ENCODE assay signal across 8 cellular contexts in the genomic region with DNA sequence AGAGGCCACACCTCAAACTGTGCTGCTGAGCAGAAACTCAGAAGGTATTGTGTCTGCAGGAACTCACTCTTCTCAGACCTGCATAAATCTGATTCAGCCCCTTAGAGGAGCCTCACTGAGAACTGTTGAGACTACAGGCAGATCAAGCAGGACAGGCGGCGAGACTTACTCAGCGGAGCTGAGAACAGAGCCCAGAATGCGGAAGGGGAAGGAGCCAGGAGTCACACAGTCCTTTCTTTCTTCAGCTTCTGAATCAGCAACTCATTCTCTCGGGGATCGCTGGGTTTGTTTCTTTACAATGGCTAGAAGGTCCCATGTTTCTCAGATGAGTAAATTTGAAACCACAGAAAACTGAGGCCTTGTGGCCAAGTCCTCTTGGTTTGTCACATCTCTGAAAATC. TPM values are rescaled to one million over a fixed set of nuclear protein-coding genes. Genes with fewer than 3 reads are reported as not detected.
DNase-seq lines count a peak whose midpoint lies in the region; ATAC-seq, FAIRE-seq and TF ChIP-seq lines count a peak whose summit lies in the region.

No MANE protein-coding gene starts in this region.

- no peak for TF ChIP-seq POLR2A in GM12878 (IDR thresholded peaks at IDR 0.05; ENCODE audit: low read depth, low read length)

- H3K27ac ChIP-seq in GM12878 (ENCODE audit: control insufficient read depth, insufficient read depth) (peak overlapping the region; percentile 18; the same call in 1 of the 2 replicates), subcutaneous abdominal adipose tissue (ENCODE audit: low read depth, low read length) (peak overlapping the region; percentile 88)

- no peaks in the 10 kb centered on the region for H4K20me1 ChIP-seq in GM12878 (ENCODE audit: control insufficient read depth, insufficient read depth)

- TF ChIP-seq CTCF in GM06990 (IDR thresholded peaks at IDR 0.05; ENCODE audit: insufficient read depth, low read length, poor library complexity, severe bottlenecking) (no peak), GM12878 (IDR thresholded peaks at IDR 0.05 in 2 of 3, conservative IDR thresholded peaks at IDR 0.05 in 1 of 3; ENCODE audit: control insufficient read depth in 2 of 3, extremely low read depth in 1 of 3, insufficient read depth in 1 of 3, low read depth in 3 of 3, low read length in 3 of 3) (no peak), D721Med (IDR thresholded peaks at IDR 0.05; ENCODE audit: insufficient read depth, missing control alignments) (no peak)

- H3K27me3 ChIP-seq in GM06990 (replicated peaks; ENCODE audit: control insufficient read depth, insufficient read depth, low read length) (peaks cover 2% of the 10 kb centered on the region), GM12878 (replicated peaks in 1 of 2; ENCODE audit: control insufficient read depth in 2 of 2, insufficient read depth in 2 of 2, low read length in 1 of 2) (peaks cover 3 to 13% of the 10 kb centered on the region in 2 experiments; a peak in 3 of 4 replicates), subcutaneous abdominal adipose tissue (ENCODE audit: control insufficient read depth in 5 of 5, insufficient read depth in 4 of 5, low read length in 5 of 5) (peaks cover 0 to 3% (median 0%) of the 10 kb centered on the region in 5 donors), H7 (ENCODE audit: control insufficient read depth, insufficient read depth, low read length) (no peaks in the 10 kb centered on the region)

- DNase-seq in GM06990 (ENCODE audit: extremely low read depth, insufficient read length): peak; percentile 73
- peak; percentile 87 for DNase-seq in HPDE6-E6E7 (ENCODE audit: extremely low spot score)
- DNase-seq in GM12878 (ENCODE audit: low read depth, low spot score): peak; percentile 80
- DNase-seq in kidney glomerular epithelial cell (lab: John Stamatoyannopoulos, UW): peak; percentile 48
- no peak for DNase-seq in D721Med (ENCODE audit: insufficient read length, low spot score)
- DNase-seq in H7: no peak

- H2AFZ ChIP-seq in GM12878 (ENCODE audit: control insufficient read depth, low read depth, low read length): no peak overlapping the region

- no peaks in the 10 kb centered on the region for H3K36me3 ChIP-seq in GM06990 (ENCODE audit: control insufficient read depth, insufficient read depth, low read length)
- no peaks in the 10 kb centered on the region for H3K36me3 ChIP-seq in GM12878 (ENCODE audit: control insufficient read depth in 2 of 2, insufficient read depth in 2 of 2, low read length in 1 of 2)
- H3K36me3 ChIP-seq in subcutaneous abdominal adipose tissue (ENCODE audit: control insufficient read depth in 5 of 5, insufficient read depth in 5 of 5, low read length in 5 of 5): no peaks in the 10 kb centered on the region
- no peaks in the 10 kb centered on the region for H3K36me3 ChIP-seq in H7 (replicated peaks; ENCODE audit: control insufficient read depth, insufficient read depth, low read length)

- no peak for TF ChIP-seq EP300 in GM12878 (IDR thresholded peaks at IDR 0.05; ENCODE audit: borderline replicate concordance in 1 of 2, control insufficient read depth in 1 of 2, low read depth in 2 of 2, low read length in 2 of 2)

- SMC1A ChIA-PET in GM12878 (lab: Charles Lee; ENCODE audit: uncharacterized antibody, unreplicated experiment): interaction anchor here (0.7 to 1.2 kb wide), 3 partner anchors 7 to 73 kb away, joined by 3 read pairs; no protein-coding TSS in a partner anchor

- CTCF ChIA-PET in GM12878 (lab: Yijun Ruan, JAX): no interaction called here

- peak overlapping the region; percentile 74 for H3K4me2 ChIP-seq in GM12878 (ENCODE audit: control insufficient read depth, insufficient read depth)

- RAD21 ChIA-PET in GM12878 (lab: Charles Lee; ENCODE audit: unreplicated experiment): no interaction called here

- no peak for TF ChIP-seq RAD21 in GM12878 (IDR thresholded peaks at IDR 0.05; ENCODE audit: insufficient read depth, low read depth, low read length)

- POLR2A ChIA-PET in GM12878 (lab: Charles Lee): interaction anchor here (0.6 kb wide), 1 partner anchor 785 kb away, joined by 3 read pairs; no protein-coding TSS in a partner anchor

- H3K4me1 ChIP-seq in GM12878 (ENCODE audit: control insufficient read depth, insufficient read depth, low read length) (peaks cover 23% of the 10 kb centered on the region), subcutaneous abdominal adipose tissue (ENCODE audit: control insufficient read depth in 5 of 5, insufficient read depth in 5 of 5, low read length in 5 of 5) (peaks cover 13 to 54% (median 50%) of the 10 kb centered on the region in 5 donors)

- H3K9ac ChIP-seq in GM12878 (ENCODE audit: control insufficient read depth, insufficient read depth, low read length) (no peak overlapping the region; the same call in 1 of the 2 replicates), subcutaneous abdominal adipose tissue (ENCODE audit: low read length in 5 of 5) (peak overlapping the region in 3 of 5 donors; percentile 16 to 39 (median 23))

- in situ Hi-C loops in GM12878 (cut with MboI): no loop called here

- BruUV-seq in GM12878 (replicated peaks; lab: Mats Ljungman, UMichigan): no TSS peak

- ATAC-seq in GM21526 (IDR thresholded peaks at IDR 0.05; ENCODE audit: low FRiP score, unreplicated experiment): peak; percentile 96
- peak; percentile 98 for ATAC-seq in GM12878

- WGBS in GM12878 (ENCODE audit: insufficient coverage, insufficient replicate concordance, low lambda C conversion rate, missing lambda C conversion rate): 0% methylated on average over 6 of the region's 6 CpGs

- FAIRE-seq in GM12878 (lab: Jason Lieb, UNC) (peak; percentile 97), D721Med (lab: Jason Lieb, UNC) (no peak)

- H3K79me2 ChIP-seq in GM12878 (ENCODE audit: control insufficient read depth, insufficient read depth, low read length): no peaks in the 10 kb centered on the region

- intact Hi-C loops in GM12878 (cut with micrococcal nuclease; ENCODE audit: unreplicated experiment): loop anchor here (5.0 kb wide), 1 partner anchor 76 kb away; no protein-coding TSS in a partner anchor

- H3K4me3 ChIP-seq in GM06990 (replicated peaks; ENCODE audit: low read depth, low read length): no peak overlapping the region
- no peak overlapping the region for H3K4me3 ChIP-seq in GM12878
- H3K4me3 ChIP-seq in subcutaneous abdominal adipose tissue (ENCODE audit: low read depth in 1 of 5, low read length in 5 of 5): peak overlapping the region in 1 of 5 donors; percentile 7
- no peak overlapping the region for H3K4me3 ChIP-seq in H7 (ENCODE audit: insufficient read depth, low read depth, low read length)

- H3K9me3 ChIP-seq in GM12878 (replicated peaks; ENCODE audit: control insufficient read depth, insufficient read depth, low read length) (no peaks in the 10 kb centered on the region), subcutaneous abdominal adipose tissue (ENCODE audit: control insufficient read depth in 5 of 5, low read length in 5 of 5) (no peaks in the 10 kb centered on the region)

TF ChIP-seq in GM12878, 131 proteins besides CTCF, POLR2A, EP300 and RAD21 (continues in another document):
- TF ChIP-seq IKZF2 (IDR thresholded peaks at IDR 0.05): peak; percentile 58 to 59; a peak in 2 of 4 replicates
- TF ChIP-seq ZNF207 (IDR thresholded peaks at IDR 0.05; ENCODE audit: borderline replicate concordance): no peak
- TF ChIP-seq CEBPB (IDR thresholded peaks at IDR 0.05; ENCODE audit: borderline replicate concordance in 1 of 2, low read depth in 2 of 2, low read length in 2 of 2): no peak
- TF ChIP-seq, protein P1, sequence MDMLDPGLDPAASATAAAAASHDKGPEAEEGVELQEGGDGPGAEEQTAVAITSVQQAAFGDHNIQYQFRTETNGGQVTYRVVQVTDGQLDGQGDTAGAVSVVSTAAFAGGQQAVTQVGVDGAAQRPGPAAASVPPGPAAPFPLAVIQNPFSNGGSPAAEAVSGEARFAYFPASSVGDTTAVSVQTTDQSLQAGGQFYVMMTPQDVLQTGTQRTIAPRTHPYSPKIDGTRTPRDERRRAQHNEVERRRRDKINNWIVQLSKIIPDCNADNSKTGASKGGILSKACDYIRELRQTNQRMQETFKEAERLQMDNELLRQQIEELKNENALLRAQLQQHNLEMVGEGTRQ (IDR thresholded peaks at IDR 0.05; ENCODE audit: borderline replicate concordance, low read depth, low read length): no peak
- TF ChIP-seq, protein P2, sequence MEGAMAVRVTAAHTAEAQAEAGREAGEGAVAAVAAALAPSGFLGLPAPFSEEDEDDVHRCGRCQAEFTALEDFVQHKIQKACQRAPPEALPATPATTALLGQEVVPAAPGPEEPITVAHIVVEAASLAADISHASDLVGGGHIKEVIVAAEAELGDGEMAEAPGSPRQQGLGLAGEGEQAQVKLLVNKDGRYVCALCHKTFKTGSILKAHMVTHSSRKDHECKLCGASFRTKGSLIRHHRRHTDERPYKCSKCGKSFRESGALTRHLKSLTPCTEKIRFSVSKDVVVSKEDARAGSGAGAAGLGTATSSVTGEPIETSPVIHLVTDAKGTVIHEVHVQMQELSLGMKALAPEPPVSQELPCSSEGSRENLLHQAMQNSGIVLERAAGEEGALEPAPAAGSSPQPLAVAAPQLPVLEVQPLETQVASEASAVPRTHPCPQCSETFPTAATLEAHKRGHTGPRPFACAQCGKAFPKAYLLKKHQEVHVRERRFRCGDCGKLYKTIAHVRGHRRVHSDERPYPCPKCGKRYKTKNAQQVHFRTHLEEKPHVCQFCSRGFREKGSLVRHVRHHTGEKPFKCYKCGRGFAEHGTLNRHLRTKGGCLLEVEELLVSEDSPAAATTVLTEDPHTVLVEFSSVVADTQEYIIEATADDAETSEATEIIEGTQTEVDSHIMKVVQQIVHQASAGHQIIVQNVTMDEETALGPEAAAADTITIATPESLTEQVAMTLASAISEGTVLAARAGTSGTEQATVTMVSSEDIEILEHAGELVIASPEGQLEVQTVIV (IDR thresholded peaks at IDR 0.05; ENCODE audit: borderline replicate concordance, partially characterized antibody): no peak

RNA-seq across cellular contexts. Expression of a gene that starts 23.0 kb away (rescaled TPM):
- not detected in 2 replicates for total RNA-seq in GM12878 (2013; cell fraction: nucleolus; rRNA removed)
- total RNA-seq in GM12878 (2014; rRNA removed) (0.33 and 0.73 TPM in 2 replicates), GM12878 (2014; rRNA removed; fragmentation: Illumina TruSeq; extraction: Trizol) (0.09 and 0.28 TPM in 2 replicates), GM12878 (2021) (0.58 and 0.90 TPM in 2 replicates)
- 0.24 TPM for polyA plus RNA-seq in GM12878 (2011; ENCODE audit: low read depth)
- polyA plus RNA-seq in GM12878 (2011; rRNA removed) (not detected in 2 replicates), GM12878 (2014; fragmentation: Illumina TruSeq; extraction: Trizol) (0.25 and 0.54 TPM in 2 replicates), GM12878 (2014; fragmentation: Nextera tagmentation; extraction: Ambion mirVana) (under 1 TPM; 0.10 to 0.20 TPM), GM12878 (2014; rRNA removed) (0.37 and 0.61 TPM in 2 replicates), GM12878 (2016; fragmentation: Nextera tagmentation; extraction: Ambion mirVana) (under 1 TPM; 0.24 to 0.25 TPM)
- not detected in 2 replicates for polyA plus RNA-seq in GM12878 (2011; cell fraction: cytosol; rRNA removed)
- not detected in 2 replicates for polyA plus RNA-seq in GM12878 (2011; cell fraction: nucleus; rRNA removed)
- polyA plus RNA-seq in GM12878 (2012): 0.25 and 0.30 TPM in 2 replicates
- not detected in 2 replicates for polyA minus RNA-seq in GM12878 (2011; rRNA and poly(A)+ RNA removed)
- 3.1 TPM in 1 of 2 replicates, not detected in the other for polyA minus RNA-seq in GM12878 (2011; cell fraction: cytosol; rRNA and poly(A)+ RNA removed)
- not detected in 2 replicates for polyA minus RNA-seq in GM12878 (2011; cell fraction: nucleus; rRNA and poly(A)+ RNA removed)
- total RNA-seq in H7 (2014; rRNA removed; shearing (Covaris generic)): 0.44 and 0.48 TPM in 2 replicates

Comparison
In these comparisons a context has a peak if more than half of its experiments do, and no peak if none do; other contexts are left out.
1. DNase-seq: peak in GM06990 (single experiment), HPDE6-E6E7 (single experiment), GM12878 (single experiment) and kidney glomerular epithelial cell (single experiment); none in D721Med (single experiment) and H7 (single experiment).